In genomic region chr13:20713751-20714150, GRCh38 we compare ENCODE assay signal across 15 cellular contexts. TPM values are rescaled to one million over a fixed set of nuclear protein-coding genes. Genes with fewer than 3 reads are reported as not detected.
A peak's percentile ranks its signal among the peaks of the same experiment; 100 is the strongest.
DNase-seq lines count a peak whose midpoint lies in the region; ATAC-seq and TF ChIP-seq lines count a peak whose summit lies in the region.
"Had no signal": no experiment of that assay in that cellular context is flagged by ENCODE, and none has a peak within 500 bp of the region (broad histone marks: within the 10 kb centered on the region; RNA-seq: fewer than 3 reads in every experiment).

No MANE protein-coding gene starts in this region.

- intact Hi-C loops in heart left ventricle (cut with DNase I) (loop anchor here (2.0 to 10.0 kb wide), 12 partner anchors 59 to 219 kb away; partner anchors contain the start of gene EEF1AKMT1 (in 4 of the 10)), cardiac septum (cut with DNase I) (loop anchor here (2.0 to 10.0 kb wide), 5 partner anchors 59 to 219 kb away; partner anchors contain the start of gene EEF1AKMT1), vagina (cut with DNase I) (loop anchor here (10.0 kb wide), 1 partner anchor 211 kb away; no protein-coding TSS in a partner anchor)

- TF ChIP-seq CTCF in heart left ventricle (IDR thresholded peaks at IDR 0.05): no peak
- no peak for TF ChIP-seq CTCF in brain (conservative IDR thresholded peaks at IDR 0.05)
- TF ChIP-seq CTCF in vagina (IDR thresholded peaks at IDR 0.05): no peak
- TF ChIP-seq CTCF in RWPE1 (conservative IDR thresholded peaks at IDR 0.05; ENCODE audit: low read depth): no peak

- H3K36me3 ChIP-seq in heart left ventricle (no peaks in the 10 kb centered on the region), vagina (no peaks in the 10 kb centered on the region)
- H3K36me3 ChIP-seq: BLaER1 treated with 17β-estradiol and CSF1 and Interleukin-3, amounts not matched to agents 10 nM and 100 nM had no signal

- H3K9me3 ChIP-seq in heart left ventricle (no peaks in the 10 kb centered on the region), vagina (no peaks in the 10 kb centered on the region)
- H3K9me3 ChIP-seq: BLaER1 treated with 17β-estradiol and CSF1 and Interleukin-3, amounts not matched to agents 10 nM and 100 nM had no signal

- H3K27ac ChIP-seq in heart left ventricle (peak overlapping the region in 11 of 12 donors; percentile 36 to 92 (median 65)), vagina (peak overlapping the region; percentile 72), RWPE1 (no peak overlapping the region)
- H3K27ac ChIP-seq: BLaER1 treated with 17β-estradiol and CSF1 and Interleukin-3, amounts not matched to agents 10 nM and 100 nM had no signal

- DNase-seq in heart left ventricle: peak in 2 of 5 donors; percentile 59 to 63
- no peak for DNase-seq in cardiac septum (ENCODE audit: low spot score)
- DNase-seq in medulla oblongata (ENCODE audit: extremely low spot score): peak; percentile 69
- no peak for DNase-seq in vagina (ENCODE audit: extremely low spot score in 2 of 2)
- DNase-seq in NCI-H1930 (lab: John Stamatoyannopoulos, UW): no peak
- DNase-seq in RWPE1 (ENCODE audit: low spot score): no peak
- no peak for DNase-seq in RPMI8226
- DNase-seq: H7; NCI-H524 treated with DMSO at 0.1 percent for 48 hours; stimulated activated CD4-positive, alpha-beta T cell treated with anti-CD3 and anti-CD28 coated beads, Interleukin-1b, Interleukin-23, amount 100 ng/mL, for 48 hours had no signal

- H3K4me1 ChIP-seq in heart left ventricle: peaks cover 0 to 41% (median 19%) of the 10 kb centered on the region in 12 donors
- H3K4me1 ChIP-seq in vagina: peaks cover 16% of the 10 kb centered on the region

- H3K4me3 ChIP-seq in heart left ventricle (peak overlapping the region in 3 of 12 donors; percentile 7 to 32 (median 14)), vagina (no peak overlapping the region)
- H3K4me3 ChIP-seq: BLaER1 treated with 17β-estradiol and CSF1 and Interleukin-3, amounts not matched to agents 10 nM and 100 nM had no signal

- POLR2A ChIA-PET in RWPE1 (lab: Yijun Ruan, JAX; ENCODE audit: low non-redundant PET): no interaction called here

- CTCF ChIA-PET in RWPE1 (lab: Yijun Ruan, JAX): no interaction called here

- H3K27ac Mint-ChIP-seq in brain: peak overlapping the region in 4 of 5 experiments; percentile 5 to 57 (median 32)
- H3K27ac Mint-ChIP-seq: activated T-helper 2 cell treated with anti-CD3 and anti-CD28 coated beads, Interferon-gamma antibody, Interleukin-2, Interleukin-4, amounts not matched to agents 10 μg/mL and 5 μg/mL and 100 μg/mL, durations not matched to agents 14 hours and 24 hours and 36 hours; memory B cell had no signal

- peak overlapping the region in 3 of 5 experiments; percentile 5 to 39 (median 17) for H3K4me3 Mint-ChIP-seq in brain
- H3K4me3 Mint-ChIP-seq: memory B cell had no signal

- H3K36me3 Mint-ChIP-seq in brain: no peaks in the 10 kb centered on the region
- H3K36me3 Mint-ChIP-seq: memory B cell had no signal

- peaks cover 3% of the 10 kb centered on the region for H3K27me3 Mint-ChIP-seq in brain

- no peak for TF ChIP-seq POLR2A in heart left ventricle (IDR thresholded peaks at IDR 0.05)
- no peak for TF ChIP-seq POLR2A in vagina (IDR thresholded peaks at IDR 0.05)

- peaks cover 61% of the 10 kb centered on the region for H3K4me1 Mint-ChIP-seq in brain

- peak in 2 of 4 donors; percentile 49 to 56 for ATAC-seq in heart left ventricle
- ATAC-seq: esophagus mucosa had no signal

- WGBS in heart left ventricle, 4 donors: 48 to 58% (median 56%) methylated on average over 11 of the region's 11 CpGs

- no peaks in the 10 kb centered on the region for H3K27me3 ChIP-seq in heart left ventricle
- no peaks in the 10 kb centered on the region for H3K27me3 ChIP-seq in vagina
- H3K27me3 ChIP-seq: BLaER1 treated with 17β-estradiol and CSF1 and Interleukin-3, amounts not matched to agents 10 nM and 100 nM had no signal

- peaks cover 0 to 4% (median 0%) of the 10 kb centered on the region in 5 experiments for H3K9me3 Mint-ChIP-seq in brain
- H3K9me3 Mint-ChIP-seq: activated T-helper 2 cell treated with anti-CD3 and anti-CD28 coated beads, Interferon-gamma antibody, Interleukin-2, Interleukin-4, amounts not matched to agents 10 μg/mL and 5 μg/mL and 100 μg/mL, durations not matched to agents 14 hours and 24 hours and 36 hours; memory B cell had no signal

RNA-seq across cellular contexts. Expression of gene IL17D, which starts 10.3 kb away (rescaled TPM):
- total RNA-seq in heart left ventricle: 1 to 10 TPM in 4 of 9 donors, under 1 TPM in 5; 0.48 to 1.6 (median 0.95) TPM
- polyA plus RNA-seq in heart left ventricle: under 1 TPM; 0.30 to 0.44 TPM
- 2.4 TPM for total RNA-seq in cardiac septum
- 17.0 TPM for polyA plus RNA-seq in brain (ENCODE audit: insufficient read depth, low read depth, low replicate concordance)
- 3.7 TPM for total RNA-seq in vagina
- total RNA-seq: H7 had no signal
